Comparison of ENCODE assay signal across 28 cellular contexts in genomic region chr17:60103957-60104356, GRCh38. TPM values are rescaled to one million over a fixed set of nuclear protein-coding genes. Genes with fewer than 3 reads are reported as not detected.
A peak's percentile ranks its signal among the peaks of the same experiment; 100 is the strongest.
DNase-seq lines count a peak whose midpoint lies in the region; ATAC-seq, FAIRE-seq and TF ChIP-seq lines count a peak whose summit lies in the region.
"Had no signal": no experiment of that assay in that cellular context is flagged by ENCODE, and none has a peak within 500 bp of the region (broad histone marks: within the 10 kb centered on the region; RNA-seq: fewer than 3 reads in every experiment).

No MANE protein-coding gene starts in this region.

- TF ChIP-seq POLR2A in IMR-90 (IDR thresholded peaks at IDR 0.05; ENCODE audit: low read depth, low read length) (no peak), H1 (IDR thresholded peaks at IDR 0.05; ENCODE audit: control extremely low read depth in 1 of 2, low read depth in 2 of 2, low read length in 2 of 2) (no peak), GM12892 (IDR thresholded peaks at IDR 0.05; ENCODE audit: low read depth, low read length) (no peak)

- peak; percentile 13 for DNase-seq in ELR (ENCODE audit: low read depth)
- DNase-seq in IMR-90: no peak
- DNase-seq in H1 (ENCODE audit: low read depth in 1 of 2, low spot score in 2 of 2): no peak
- DNase-seq in smooth muscle cell (lab: John Stamatoyannopoulos, UW; ENCODE audit: unreplicated experiment): no peak
- DNase-seq in GM12892 (ENCODE audit: insufficient read length): no peak
- DNase-seq: Caco-2; CD4-positive, alpha-beta memory T cell; DND-41; KG1; MV-4-11; NCI-H1105 treated with DMSO at 0.1 percent for 48 hours; NCI-H2081; NCI-H2171; NCI-H345; NCI-H524; Peyer's patch had no signal

- FAIRE-seq in H1 (lab: Jason Lieb, UNC) (no peak), GM12892 (lab: Jason Lieb, UNC) (no peak)
- FAIRE-seq: GM12891, GM18507, H54, HepG2 had no signal

- no peak overlapping the region for H2AK9ac ChIP-seq in IMR-90 (replicated peaks; ENCODE audit: low read depth, low read length, poor library complexity)

- no TSS peak for BruUV-seq in IMR-90 (replicated peaks; lab: Mats Ljungman, UMichigan)

- H2BK12ac ChIP-seq in H1 (ENCODE audit: low read depth, low read length): no peak overlapping the region

- TF ChIP-seq CTCF in IMR-90 (conservative IDR thresholded peaks at IDR 0.05; ENCODE audit: low read depth, low read length): no peak
- TF ChIP-seq CTCF in H1 (IDR thresholded peaks at IDR 0.05; ENCODE audit: control extremely low read depth in 1 of 3, insufficient read depth in 1 of 3, low read depth in 1 of 3, low read length in 3 of 3): no peak
- no peak for TF ChIP-seq CTCF in smooth muscle cell (IDR thresholded peaks at IDR 0.05; ENCODE audit: borderline replicate concordance, insufficient read depth, poor library complexity, severe bottlenecking)

- TF ChIP-seq RAD21 in IMR-90 (IDR thresholded peaks at IDR 0.05; ENCODE audit: low read length) (no peak), H1 (IDR thresholded peaks at IDR 0.05 in 1 of 2, conservative IDR thresholded peaks at IDR 0.05 in 1 of 2; ENCODE audit: low read depth in 2 of 2, low read length in 2 of 2) (no peak)

- dilution Hi-C loops in IMR-90 (cut with HindIII; ENCODE audit: low sequenced_read_pairs, unreplicated experiment): no loop called here

- H3K14ac ChIP-seq in IMR-90 (replicated peaks; ENCODE audit: low read depth, low read length): no peak overlapping the region
- H3K14ac ChIP-seq in H1 (ENCODE audit: insufficient read length): no peak overlapping the region

- CTCF ChIA-PET in IMR-90 (lab: Yijun Ruan, JAX) (no interaction called here), H1 (lab: Charles Lee; ENCODE audit: partially characterized antibody) (no interaction called here)

- H4K5ac ChIP-seq in IMR-90 (ENCODE audit: low read depth, low read length): no peak overlapping the region
- no peak overlapping the region for H4K5ac ChIP-seq in H1 (ENCODE audit: insufficient read length, low read depth, low read length)

- no CpG with 5 or more reads among the region's 4 CpGs for WGBS in IMR-90 (ENCODE audit: extremely low coverage in 2 of 2, insufficient read length in 1 of 2), 2 experiments
- WGBS in H1 (ENCODE audit: extremely low coverage in 1 of 2, insufficient coverage in 1 of 2, insufficient read length in 1 of 2, insufficient replicate concordance in 2 of 2, low coverage in 1 of 2, low lambda C conversion rate in 2 of 2, missing lambda C conversion rate in 1 of 2), 2 experiments: 89% methylated on average over 4 of the region's 4 CpGs; no CpG with 5 or more reads in 1 of the 2 experiments
- WGBS in smooth muscle cell (ENCODE audit: low lambda C conversion rate): 75% methylated on average over 4 of the region's 4 CpGs

- H3K4me3 ChIP-seq in IMR-90 (ENCODE audit: insufficient read depth, low read depth, low read length) (no peak overlapping the region), H1 (ENCODE audit: extremely low read depth in 1 of 4, insufficient read depth in 2 of 4, low read depth in 3 of 4, low read length in 4 of 4) (no peak overlapping the region), smooth muscle cell (no peak overlapping the region)
- H3K4me3 ChIP-seq: BLaER1 treated with 17β-estradiol and CSF1 and Interleukin-3, amounts not matched to agents 10 nM and 100 nM; Peyer's patch had no signal

- peak overlapping the region; percentile 32 for H2BK20ac ChIP-seq in IMR-90 (ENCODE audit: low read depth, low read length)
- no peak overlapping the region for H2BK20ac ChIP-seq in H1 (ENCODE audit: low read length)

- H3K23me2 ChIP-seq in H1 (ENCODE audit: low read depth, low read length): no peaks in the 10 kb centered on the region

- H3K79me2 ChIP-seq in H1 (ENCODE audit: control insufficient read depth in 1 of 2, insufficient read depth in 2 of 2, low read length in 2 of 2): no peaks in the 10 kb centered on the region
- H3K79me2 ChIP-seq in smooth muscle cell (ENCODE audit: low read depth): no peaks in the 10 kb centered on the region

- H2AFZ ChIP-seq in IMR-90 (replicated peaks; ENCODE audit: low read length, poor library complexity): peak overlapping the region; percentile 54
- 0 out of 2 replicates have a peak overlapping the region, but pooled peaks have one; percentile 46 for H2AFZ ChIP-seq in H1 (ENCODE audit: low read length)
- H2AFZ ChIP-seq in smooth muscle cell (ENCODE audit: low read depth): no peak overlapping the region

- in situ Hi-C loops in IMR-90 (cut with MboI; ENCODE audit: low sequenced_read_pairs): no loop called here

- no peaks in the 10 kb centered on the region for H3K36me3 ChIP-seq in IMR-90 (ENCODE audit: control insufficient read depth, insufficient read depth, low read length)
- no peaks in the 10 kb centered on the region for H3K36me3 ChIP-seq in H1 (ENCODE audit: control insufficient read depth in 2 of 4, insufficient read depth in 4 of 4, low read length in 3 of 4)
- no peaks in the 10 kb centered on the region for H3K36me3 ChIP-seq in smooth muscle cell (ENCODE audit: low read depth)
- H3K36me3 ChIP-seq: BLaER1 treated with 17β-estradiol and CSF1 and Interleukin-3, amounts not matched to agents 10 nM and 100 nM; Peyer's patch had no signal

- H3K9me3 ChIP-seq in IMR-90 (ENCODE audit: control insufficient read depth, insufficient read depth, low read length) (no peaks in the 10 kb centered on the region), H1 (ENCODE audit: insufficient read depth in 2 of 2, low read depth in 1 of 2, low read length in 1 of 2) (no peaks in the 10 kb centered on the region), smooth muscle cell (replicated peaks; ENCODE audit: low read depth) (no peaks in the 10 kb centered on the region)
- H3K9me3 ChIP-seq: BLaER1 treated with 17β-estradiol and CSF1 and Interleukin-3, amounts not matched to agents 10 nM and 100 nM; Caco-2; Peyer's patch had no signal

- peak overlapping the region; percentile 56; the same call in 1 of the 2 replicates for H3K4ac ChIP-seq in IMR-90 (ENCODE audit: low read depth, low read length)
- no peak overlapping the region for H3K4ac ChIP-seq in H1 (replicated peaks; ENCODE audit: insufficient read length, low read depth, low read length)

- no peak overlapping the region for H3K9ac ChIP-seq in IMR-90 (ENCODE audit: low read depth, low read length)
- H3K9ac ChIP-seq in H1 (replicated peaks in 1 of 4; ENCODE audit: extremely low read depth in 1 of 4, low read depth in 3 of 4, low read length in 3 of 4): no peak overlapping the region
- H3K9ac ChIP-seq in smooth muscle cell (ENCODE audit: low read depth): no peak overlapping the region
- H3K9ac ChIP-seq: BLaER1 treated with 17β-estradiol and CSF1 and Interleukin-3, amounts not matched to agents 10 nM and 100 nM had no signal

- peaks cover 0 to 25% of the 10 kb centered on the region in 2 experiments; a peak in 2 of 4 replicates for H3K79me1 ChIP-seq in IMR-90 (ENCODE audit: low read depth in 1 of 2, low read length in 2 of 2)
- no peaks in the 10 kb centered on the region for H3K79me1 ChIP-seq in H1 (ENCODE audit: low read depth, low read length)

- H3K27ac ChIP-seq in IMR-90 (ENCODE audit: insufficient read depth, low read length) (no peak overlapping the region), H1 (ENCODE audit: low read depth, low read length) (no peak overlapping the region), smooth muscle cell (ENCODE audit: low read depth) (peak overlapping the region; percentile 31)
- H3K27ac ChIP-seq: HL-60 had no signal

- H4K20me1 ChIP-seq in IMR-90 (ENCODE audit: insufficient read depth, low read length): no peaks in the 10 kb centered on the region
- H4K20me1 ChIP-seq in H1 (replicated peaks in 1 of 2; ENCODE audit: control insufficient read depth in 1 of 2, insufficient read depth in 2 of 2, low read length in 2 of 2): no peaks in the 10 kb centered on the region
- H4K20me1 ChIP-seq in smooth muscle cell (ENCODE audit: low read depth): no peaks in the 10 kb centered on the region
- H4K20me1 ChIP-seq: BLaER1 treated with 17β-estradiol and CSF1 and Interleukin-3, amounts not matched to agents 10 nM and 100 nM had no signal

- peaks cover 13% of the 10 kb centered on the region; the same call in 1 of the 2 replicates for H3K9me1 ChIP-seq in IMR-90 (ENCODE audit: insufficient read depth, low read length)

- no peaks in the 10 kb centered on the region for H3K27me3 ChIP-seq in IMR-90 (ENCODE audit: control insufficient read depth, insufficient read depth, low read length)
- H3K27me3 ChIP-seq in H1 (replicated peaks in 1 of 4; ENCODE audit: control insufficient read depth in 3 of 4, extremely low read depth in 1 of 4, insufficient read depth in 3 of 4, low read length in 3 of 4): no peaks in the 10 kb centered on the region
- H3K27me3 ChIP-seq in smooth muscle cell (ENCODE audit: low read depth): no peaks in the 10 kb centered on the region
- H3K27me3 ChIP-seq: Peyer's patch had no signal

- H3F3A ChIP-seq in smooth muscle cell (ENCODE audit: low read depth): no peaks in the 10 kb centered on the region

- H4K8ac ChIP-seq in IMR-90 (ENCODE audit: low read depth in 2 of 2, low read length in 2 of 2) (peak overlapping the region in 1 of 2 experiments; percentile 63; a peak in 1 of 4 replicates), H1 (ENCODE audit: extremely low read depth, insufficient read depth, low read length) (no peak overlapping the region)

- peak overlapping the region; percentile 60 for H2BK120ac ChIP-seq in IMR-90 (ENCODE audit: low read depth, low read length)
- H2BK120ac ChIP-seq in H1 (replicated peaks; ENCODE audit: low read depth, low read length): no peak overlapping the region

- intact Hi-C loops in IMR-90 (cut with micrococcal nuclease): no loop called here

- peak overlapping the region; percentile 9; the same call in 2 of the 3 replicates for H2BK15ac ChIP-seq in IMR-90 (ENCODE audit: low read depth, low read length)
- no peak overlapping the region for H2BK15ac ChIP-seq in H1 (ENCODE audit: low read length)

- H3K23ac ChIP-seq in IMR-90 (ENCODE audit: low read depth, low read length): peak overlapping the region; percentile 53; the same call in 1 of the 2 replicates
- H3K23ac ChIP-seq in H1 (ENCODE audit: insufficient read length): no peak overlapping the region

- H2AK5ac ChIP-seq in IMR-90 (ENCODE audit: low read depth, low read length): no peak overlapping the region
- no peak overlapping the region for H2AK5ac ChIP-seq in H1 (ENCODE audit: low read depth, low read length)

- 0 out of 2 replicates have a peak overlapping the region, but pooled peaks have one; percentile 26 for H4K91ac ChIP-seq in IMR-90 (ENCODE audit: insufficient read depth, low read depth, low read length)
- H4K91ac ChIP-seq in H1 (replicated peaks; ENCODE audit: insufficient read length, low read length): no peak overlapping the region

- TF ChIP-seq EP300 in H1 (IDR thresholded peaks at IDR 0.05; ENCODE audit: borderline replicate concordance in 1 of 2, low read depth in 2 of 2, low read length in 2 of 2): no peak

- H3K4me1 ChIP-seq in IMR-90 (ENCODE audit: control insufficient read depth, insufficient read depth, low read length): peaks cover 9% of the 10 kb centered on the region
- H3K4me1 ChIP-seq in H1 (replicated peaks in 1 of 4; ENCODE audit: control insufficient read depth in 3 of 4, insufficient read depth in 4 of 4, low read length in 3 of 4): no peaks in the 10 kb centered on the region
- H3K4me1 ChIP-seq in smooth muscle cell (ENCODE audit: low read depth): no peaks in the 10 kb centered on the region
- H3K4me1 ChIP-seq: Peyer's patch had no signal

- H3K4me2 ChIP-seq in IMR-90 (ENCODE audit: low read depth, low read length) (no peak overlapping the region), H1 (ENCODE audit: insufficient read depth in 1 of 2, low read depth in 2 of 2, low read length in 2 of 2) (no peak overlapping the region), smooth muscle cell (no peak overlapping the region)

- ATAC-seq in IMR-90 (ENCODE audit: low read depth) (no peak), GM18861 (IDR thresholded peaks at IDR 0.05; ENCODE audit: unreplicated experiment) (no peak), HG03378 (IDR thresholded peaks at IDR 0.05; ENCODE audit: unreplicated experiment) (no peak)
- ATAC-seq: HepG2, SK-N-SH treated with all-trans-retinoic acid at 6 μM for 48 hours had no signal

- H2BK5ac ChIP-seq in IMR-90 (ENCODE audit: low read depth, low read length, poor library complexity, severe bottlenecking) (no peak overlapping the region), H1 (ENCODE audit: low read depth, low read length) (no peak overlapping the region)

- H3K56ac ChIP-seq in IMR-90 (ENCODE audit: extremely low read depth, insufficient read depth, low read length) (no peak overlapping the region), H1 (replicated peaks; ENCODE audit: insufficient read length, low read depth, low read length) (no peak overlapping the region)

- POLR2A ChIA-PET in IMR-90 (lab: Charles Lee; ENCODE audit: unreplicated experiment) (no interaction called here), H1 (lab: Charles Lee; ENCODE audit: partially characterized antibody) (no interaction called here)

- no peak overlapping the region for H3K18ac ChIP-seq in IMR-90 (ENCODE audit: low read depth, low read length)
- no peak overlapping the region for H3K18ac ChIP-seq in H1 (ENCODE audit: extremely low read depth, low read length)

RNA-seq across cellular contexts. Expression of gene HEATR6, which starts 25.2 kb away (rescaled TPM):
- 25.6 and 27.6 TPM in 2 replicates for total RNA-seq in IMR-90 (2012; rRNA removed)
- polyA plus RNA-seq in IMR-90 (2012; rRNA removed): 16.7 and 20.2 TPM in 2 replicates
- polyA plus RNA-seq in IMR-90 (2012; cell fraction: cytosol; rRNA removed): 6.2 and 14.9 TPM in 2 replicates
- polyA plus RNA-seq in IMR-90 (2012; cell fraction: nucleus; rRNA removed; ENCODE audit: low replicate concordance): 38.1 and 58.8 TPM in 2 replicates
- 19.1 and 20.9 TPM in 2 replicates for total RNA-seq in H1 (2021; fragmentation: NEBNext Ultra II Directional; extraction: Animal tissue kit (Norgen Biotek cat#: 25700))
- polyA plus RNA-seq in H1 (2011; rRNA removed): 19.1 and 24.0 TPM in 2 replicates
- polyA plus RNA-seq in H1 (2011; cell fraction: cytosol; rRNA removed): 16.1 TPM
- polyA plus RNA-seq in H1 (2011; cell fraction: nucleus; rRNA removed): 26.2 TPM
- polyA plus RNA-seq in H1 (2012, experiment 1 of 2): 13.3 to 18.7 TPM (median 15.0 TPM) in 4 replicates
- 2.4 TPM for polyA plus RNA-seq in H1 (2012, experiment 2 of 2)
- polyA plus RNA-seq in H1 (2013, experiment 1 of 2): 11.3 TPM
- polyA plus RNA-seq in H1 (2013, experiment 2 of 2): 9.8 TPM
- 42.6 and 49.4 TPM in 2 replicates for polyA minus RNA-seq in H1 (2011; rRNA and poly(A)+ RNA removed)
- polyA minus RNA-seq in H1 (2011; cell fraction: cytosol; rRNA and poly(A)+ RNA removed): 18.9 TPM
- polyA minus RNA-seq in H1 (2011; cell fraction: nucleus; rRNA and poly(A)+ RNA removed): 41.2 TPM
- total RNA-seq in smooth muscle cell: 21.9 and 22.8 TPM in 2 replicates
- 14.4 and 14.7 TPM in 2 replicates for polyA plus RNA-seq in smooth muscle cell
- polyA plus RNA-seq in GM12892 (2012; ENCODE audit: missing spikeins): 7.3 TPM

RNA-seq across cellular contexts. Expression of gene CA4, which starts 45.8 kb away (rescaled TPM):
- not detected in 2 replicates for total RNA-seq in IMR-90 (2012; rRNA removed)
- polyA plus RNA-seq in IMR-90 (2012; rRNA removed): not detected in 2 replicates
- polyA plus RNA-seq in IMR-90 (2012; cell fraction: cytosol; rRNA removed): not detected in 2 replicates
- not detected in 2 replicates for polyA plus RNA-seq in IMR-90 (2012; cell fraction: nucleus; rRNA removed; ENCODE audit: low replicate concordance)
- total RNA-seq in H1 (2021; fragmentation: NEBNext Ultra II Directional; extraction: Animal tissue kit (Norgen Biotek cat#: 25700)): 3.6 and 4.2 TPM in 2 replicates
- polyA plus RNA-seq in H1 (2011; rRNA removed): 3.6 and 6.8 TPM in 2 replicates
- 7.0 TPM for polyA plus RNA-seq in H1 (2011; cell fraction: cytosol; rRNA removed)
- 7.7 TPM for polyA plus RNA-seq in H1 (2011; cell fraction: nucleus; rRNA removed)
- polyA plus RNA-seq in H1 (2012, experiment 1 of 2): 2.7 to 4.3 TPM (median 3.7 TPM) in 4 replicates
- polyA plus RNA-seq in H1 (2012, experiment 2 of 2): 3.3 TPM
- 16.2 TPM for polyA plus RNA-seq in H1 (2013, experiment 1 of 2)
- polyA plus RNA-seq in H1 (2013, experiment 2 of 2): 16.6 TPM
- 1.8 and 3.5 TPM in 2 replicates for polyA minus RNA-seq in H1 (2011; rRNA and poly(A)+ RNA removed)
- polyA minus RNA-seq in H1 (2011; cell fraction: cytosol; rRNA and poly(A)+ RNA removed): not detected
- 1.7 TPM for polyA minus RNA-seq in H1 (2011; cell fraction: nucleus; rRNA and poly(A)+ RNA removed)
- not detected in 2 replicates for total RNA-seq in smooth muscle cell
- 0.87 TPM in 1 of 2 replicates, not detected in the other for polyA plus RNA-seq in smooth muscle cell
- not detected for polyA plus RNA-seq in GM12892 (2012; ENCODE audit: missing spikeins)
- total RNA-seq: Caco-2; CD4-positive, alpha-beta memory T cell; G401; HepG2; HT-29; OCI-LY7 had no signal
- polyA plus RNA-seq: CD4-positive, alpha-beta memory T cell; HepG2 had no signal
